Comparison of ENCODE assay signal across 7 cellular contexts in the genomic region with DNA sequence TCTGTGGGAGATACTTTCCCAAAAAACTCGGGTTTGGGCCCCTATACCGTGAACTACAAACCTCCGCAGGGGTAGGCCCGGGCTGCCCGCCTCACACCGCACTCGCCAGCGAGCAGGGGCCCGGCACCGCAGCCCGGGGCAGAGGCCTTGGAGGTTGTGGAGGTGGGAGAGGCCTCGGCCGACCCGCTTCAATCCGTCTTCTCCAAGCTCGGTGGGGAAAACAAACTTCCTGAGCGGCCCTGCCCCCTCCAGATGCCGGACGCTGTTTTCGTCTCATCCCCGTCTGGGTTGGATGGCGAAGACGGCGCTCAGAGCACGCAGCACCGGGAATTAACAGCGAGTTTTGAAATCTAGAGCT. TPM values are rescaled to one million over a fixed set of nuclear protein-coding genes. Genes with fewer than 3 reads are reported as not detected.
DNase-seq lines count a peak whose midpoint lies in the region; ATAC-seq and TF ChIP-seq lines count a peak whose summit lies in the region.

No MANE protein-coding gene starts in this region.

- no peak for DNase-seq in iPS DF 6.9 (ENCODE audit: low read depth, low spot score)
- DNase-seq in spleen = peak; percentile 87
- no peak for DNase-seq in NK-92 treated with Interleukin-12 subunit alpha and Interleukin-12 subunit beta, amount 100 ng/mL, for 24 hours (lab: John Stamatoyannopoulos, UW)

- intact Hi-C loops in spleen (cut with DNase I; ENCODE audit: low total_unique reads) = no loop called here

- H3K9ac ChIP-seq in OCI-LY3 (ENCODE audit: low read length) = peak overlapping the region; percentile 92

- H3K79me2 ChIP-seq in OCI-LY3 (ENCODE audit: low read length) = peaks cover 28% of the 10 kb centered on the region

- H4K20me1 ChIP-seq in OCI-LY3 (ENCODE audit: insufficient read depth, low read length) = peaks cover 10% of the 10 kb centered on the region

- ATAC-seq in GM18868 (IDR thresholded peaks at IDR 0.05; ENCODE audit: unreplicated experiment) (peak; percentile 18), HG02763 (IDR thresholded peaks at IDR 0.05; ENCODE audit: unreplicated experiment) (peak; percentile 21)

- H3K27me3 ChIP-seq in OCI-LY3 (ENCODE audit: low read depth, low read length) (no peaks in the 10 kb centered on the region), iPS DF 6.9 (ENCODE audit: control insufficient read depth, insufficient read depth, low read length) (no peaks in the 10 kb centered on the region), spleen (replicated peaks in 1 of 7) (peaks cover 0 to 14% (median 0%) of the 10 kb centered on the region in 7 donors)

- peak overlapping the region; percentile 93 for H3K27ac Mint-ChIP-seq in activated naive CD8-positive, alpha-beta T cell

- H2AFZ ChIP-seq in OCI-LY3 (ENCODE audit: low read depth, low read length) = peak overlapping the region; percentile 59

- no peaks in the 10 kb centered on the region for H3K27me3 Mint-ChIP-seq in activated naive CD8-positive, alpha-beta T cell

- H3K9me3 Mint-ChIP-seq in activated naive CD8-positive, alpha-beta T cell (ENCODE audit: low read depth) = no peaks in the 10 kb centered on the region

- H3K4me1 ChIP-seq in OCI-LY3 (ENCODE audit: low read length) = peaks cover 14% of the 10 kb centered on the region
- H3K4me1 ChIP-seq in iPS DF 6.9 (ENCODE audit: control insufficient read depth, insufficient read depth, low read length) = no peaks in the 10 kb centered on the region; the same call in 1 of the 2 replicates
- H3K4me1 ChIP-seq in spleen = peaks cover 9 to 58% (median 29%) of the 10 kb centered on the region in 6 donors

- peak overlapping the region; percentile 98 for H3K4me2 ChIP-seq in OCI-LY3 (ENCODE audit: low read length)

- H3K9me3 ChIP-seq in OCI-LY3 (ENCODE audit: insufficient read depth, low read length) = no peaks in the 10 kb centered on the region
- no peaks in the 10 kb centered on the region for H3K9me3 ChIP-seq in iPS DF 6.9 (ENCODE audit: control insufficient read depth, insufficient read depth, low read length)
- H3K9me3 ChIP-seq in spleen = peaks cover 0 to 13% (median 5%) of the 10 kb centered on the region in 8 donors

- TF ChIP-seq POLR2A in spleen (IDR thresholded peaks at IDR 0.05) = no peak

- H3K36me3 ChIP-seq in OCI-LY3 (replicated peaks; ENCODE audit: low read depth, low read length) = no peaks in the 10 kb centered on the region
- H3K36me3 ChIP-seq in iPS DF 6.9 (ENCODE audit: control insufficient read depth, insufficient read depth, low read length) = no peaks in the 10 kb centered on the region; the same call in 1 of the 2 replicates
- no peaks in the 10 kb centered on the region for H3K36me3 ChIP-seq in spleen

- H3K4me1 Mint-ChIP-seq in activated naive CD8-positive, alpha-beta T cell (ENCODE audit: low read depth) = peaks cover 55% of the 10 kb centered on the region

- H3K36me3 Mint-ChIP-seq in activated naive CD8-positive, alpha-beta T cell = peaks cover 16% of the 10 kb centered on the region

- WGBS in iPS DF 6.9 (ENCODE audit: insufficient coverage, insufficient read length) = no CpG with 5 or more reads among the region's 27 CpGs
- WGBS in spleen, 5 donors = 0 to 4% (median 2%) methylated on average over 25 to 27 of the region's 27 CpGs

- TF ChIP-seq CTCF in OCI-LY3 (IDR thresholded peaks at IDR 0.05; ENCODE audit: low read depth, low read length) (no peak), spleen (IDR thresholded peaks at IDR 0.05 in 8 of 11, conservative IDR thresholded peaks at IDR 0.05 in 3 of 11) (no peak)

- H3K4me3 ChIP-seq in OCI-LY3 (ENCODE audit: low read length) = peak overlapping the region; percentile 98
- H3K4me3 ChIP-seq in iPS DF 6.9 (ENCODE audit: low read length) = peak overlapping the region; percentile 78; the same call in 1 of the 2 replicates
- H3K4me3 ChIP-seq in spleen = peak overlapping the region; percentile 65 to 92 (median 86)

- peak overlapping the region; percentile 85 for H3K4me3 Mint-ChIP-seq in activated naive CD8-positive, alpha-beta T cell

- H3K27ac ChIP-seq in OCI-LY3 (ENCODE audit: low read length) (peak overlapping the region; percentile 20), iPS DF 6.9 (ENCODE audit: low read length) (no peak overlapping the region), spleen (peak overlapping the region; percentile 88 to 95 (median 94))

RNA-seq across cellular contexts. Expression of gene MCUB, which starts 0.4 kb away (rescaled TPM):
- 10 to 100 TPM; 22.1 to 65.5 (median 29.2) TPM for total RNA-seq in spleen
- 10 to 100 TPM; 17.0 to 31.6 (median 22.7) TPM for polyA plus RNA-seq in spleen
